16 cellular contexts compared by ENCODE assay signal in the genomic region with DNA sequence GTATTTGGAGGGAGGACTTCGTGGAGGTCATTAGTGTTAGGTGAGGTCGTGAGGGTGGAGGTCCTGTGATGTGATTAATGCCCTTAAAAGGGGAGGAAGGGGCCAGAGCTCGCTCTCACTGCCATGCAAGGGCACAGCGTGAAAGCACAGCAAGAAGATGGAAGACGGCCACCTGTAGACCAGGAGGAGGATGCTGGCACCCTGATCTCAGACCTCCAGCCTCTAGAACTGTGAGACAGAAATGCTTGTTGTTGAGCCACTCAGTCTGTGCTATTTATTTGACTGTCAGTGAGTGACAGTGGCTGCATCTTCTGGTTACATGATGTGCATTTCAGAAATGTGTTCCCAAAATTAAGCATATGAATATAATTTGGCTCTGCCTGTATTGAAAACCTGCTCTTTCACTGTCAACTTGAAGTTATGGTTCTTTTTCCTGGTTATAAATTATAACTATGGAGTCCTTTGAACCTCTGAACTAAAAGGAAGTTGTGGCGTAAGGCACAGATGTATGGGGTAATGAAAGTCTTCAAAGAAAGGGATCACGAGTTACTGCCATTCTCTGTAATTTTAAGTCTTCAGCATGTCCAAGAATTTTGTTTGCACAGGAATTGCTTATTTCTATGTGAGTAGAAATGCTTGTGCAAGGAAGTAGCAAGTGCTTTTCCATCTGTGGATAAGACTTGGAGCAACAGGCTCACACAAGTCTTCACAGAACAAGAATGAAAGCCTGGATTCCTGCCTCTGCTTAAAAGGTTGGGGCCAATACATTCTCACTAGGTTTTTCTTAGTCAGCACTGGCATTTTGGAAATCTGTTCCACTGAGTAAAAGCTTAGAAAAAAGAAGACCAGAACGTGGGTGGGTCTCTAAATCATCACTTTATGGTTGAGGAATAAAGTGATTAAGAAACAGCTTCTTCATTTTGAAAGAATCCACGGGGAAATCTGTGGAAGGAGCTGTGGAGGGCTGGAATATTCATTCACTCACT. TPM values are rescaled to one million over a fixed set of nuclear protein-coding genes. Genes with fewer than 3 reads are reported as not detected.
DNase-seq lines count a peak whose midpoint lies in the region; ATAC-seq and TF ChIP-seq lines count a peak whose summit lies in the region.
"Had no signal": no experiment of that assay in that cellular context is flagged by ENCODE, and none has a peak within 500 bp of the region (broad histone marks: within the 10 kb centered on the region; RNA-seq: fewer than 3 reads in every experiment).

No MANE protein-coding gene starts in this region.

- no peaks in the 10 kb centered on the region for H3K36me3 ChIP-seq in prostate gland
- H3K36me3 ChIP-seq: upper lobe of left lung had no signal

- intact Hi-C loops in prostate gland (cut with DNase I): no loop called here
- intact Hi-C loops in posterior cingulate gyrus (cut with DNase I): no loop called here

- no peak for ATAC-seq in HG03442 (IDR thresholded peaks at IDR 0.05; ENCODE audit: unreplicated experiment)
- ATAC-seq in GM19395 (IDR thresholded peaks at IDR 0.05; ENCODE audit: unreplicated experiment): no peak

- TF ChIP-seq POLR2A in prostate gland (IDR thresholded peaks at IDR 0.05): no peak

- H3K4me3 ChIP-seq in prostate gland: no peak overlapping the region
- H3K4me3 ChIP-seq: upper lobe of left lung had no signal

- H3K9me3 ChIP-seq in prostate gland: no peaks in the 10 kb centered on the region
- H3K9me3 ChIP-seq: upper lobe of left lung had no signal

- H3K27ac ChIP-seq in epithelial cell of prostate (peak overlapping the region; percentile 94), prostate gland (no peak overlapping the region)
- H3K27ac ChIP-seq: C4-2B, upper lobe of left lung had no signal

- DNase-seq in GM03348 (ENCODE audit: low spot score): peak; percentile 42
- DNase-seq in NOMO-1 treated with DMSO at 0.1 percent for 48 hours (lab: John Stamatoyannopoulos, UW; ENCODE audit: unreplicated experiment): peak; percentile 92
- DNase-seq in epithelial cell of prostate (ENCODE audit: low read depth, low spot score): peak; percentile 43
- DNase-seq in prostate gland (ENCODE audit: low spot score): peak; percentile 31
- no peak for DNase-seq in posterior cingulate gyrus
- no peak for DNase-seq in AG08395 (ENCODE audit: low spot score)
- DNase-seq: activated T-cell treated with anti-CD3 and anti-CD28 coated beads, Interleukin-2, amount 50 U/mL, for 1 hour; dermis blood vessel endothelial cell; foreskin fibroblast; NCI-H1417 treated with DMSO at 0.1 percent for 48 hours; NCI-H446; upper lobe of left lung had no signal

- no peak for TF ChIP-seq CTCF in prostate gland (IDR thresholded peaks at IDR 0.05)

- WGBS in prostate gland: 38% methylated on average over 9 of the region's 9 CpGs

- peaks cover 3% of the 10 kb centered on the region for H3K27me3 ChIP-seq in prostate gland (replicated peaks; ENCODE audit: insufficient read depth)
- H3K27me3 ChIP-seq: upper lobe of left lung had no signal

- no peaks in the 10 kb centered on the region for H3K4me1 ChIP-seq in prostate gland (replicated peaks)

RNA-seq across cellular contexts. Expression of a gene that starts 10.3 kb away (rescaled TPM):
- total RNA-seq in prostate gland: 10 to 100 TPM in 1 of 2 donors, 1 to 10 TPM in 1; 3.4 to 14.8 TPM
- total RNA-seq: dermis blood vessel endothelial cell; T-helper 1 cell treated with Interleukin-12 subunit alpha and Interleukin-12 subunit beta and Interleukin-4 antibody, amounts not matched to agents 30 ng/mL and 1 ng/mL, for 36 hours had no signal

Comparison
In these comparisons a context has a peak if more than half of its experiments do, and no peak if none do; other contexts are left out.
1. DNase-seq: peak in GM03348 (single experiment), NOMO-1 treated with DMSO at 0.1 percent for 48 hours (single experiment), epithelial cell of prostate (single experiment) and prostate gland (single experiment); none in posterior cingulate gyrus (0 of 10) and AG08395 (single experiment).